In genomic region chr2:196640031-196640548, GRCh38 we compare ENCODE assay signal across 1 cellular context.
TF ChIP-seq lines count a peak whose summit lies in the region.

No MANE protein-coding gene starts in this region.

TF ChIP-seq in K562, 482 proteins besides CTCF, POLR2A, EP300 and RAD21 (continued from another document):
- TF ChIP-seq ATF2 (CRISPR knock-in tag; IDR thresholded peaks at IDR 0.05): no peak
- peak; percentile 11 for TF ChIP-seq SAP30 (IDR thresholded peaks at IDR 0.05; ENCODE audit: borderline replicate concordance, insufficient read depth, low read depth, low read length, poor library complexity, severe bottlenecking)
- 0 out of 2 replicates have a peak, but pooled peaks have one; percentile 3 for TF ChIP-seq ARID1B (IDR thresholded peaks at IDR 0.05)
- peak; percentile 78 for TF ChIP-seq RBM25 (IDR thresholded peaks at IDR 0.05; ENCODE audit: low read depth, low read length, severe bottlenecking)
